9 cellular contexts compared by ENCODE assay signal in genomic region chr5:150458819-150459557, GRCh38. TPM values are rescaled to one million over a fixed set of nuclear protein-coding genes. Genes with fewer than 3 reads are reported as not detected.
DNase-seq lines count a peak whose midpoint lies in the region; ATAC-seq, FAIRE-seq and TF ChIP-seq lines count a peak whose summit lies in the region.
"Had no signal": no experiment of that assay in that cellular context is flagged by ENCODE, and none has a peak within 500 bp of the region (broad histone marks: within the 10 kb centered on the region; RNA-seq: fewer than 3 reads in every experiment).

No MANE protein-coding gene starts in this region.

- peak overlapping the region; percentile 84 for H2AFZ ChIP-seq in K562 (ENCODE audit: low read depth, low read length)

- BruUV-seq in K562 (replicated peaks; lab: Mats Ljungman, UMichigan), result no TSS peak

- peak; percentile 94 for ATAC-seq in K562

- peak; percentile 40 for FAIRE-seq in K562 (lab: Jason Lieb, UNC)
- FAIRE-seq: A204.1 had no signal

- CTCF ChIA-PET in HEK293T (lab: Yijun Ruan, JAX), result interaction anchor here (0.6 to 2.0 kb wide), 11 partner anchors 9 to 102 kb away, joined by 3 to 11 read pairs (median 5); no protein-coding TSS in a partner anchor
- CTCF ChIA-PET in K562 (lab: Yijun Ruan, JAX; ENCODE audit: low intra/inter-chr PET ratio), result interaction anchor here (0.6 to 2.8 kb wide), 4 partner anchors 51 to 101 kb away, joined by 3 to 44 read pairs (median 14); no protein-coding TSS in a partner anchor

- H3K9me1 ChIP-seq in K562 (ENCODE audit: control insufficient read depth, insufficient read depth, low read length), result no peaks in the 10 kb centered on the region

- peak; percentile 68 to 92 (median 85) for TF ChIP-seq CTCF in K562 (IDR thresholded peaks at IDR 0.05 in 2 of 3, conservative IDR thresholded peaks at IDR 0.05 in 1 of 3; ENCODE audit: insufficient read depth in 2 of 3, low read depth in 1 of 3, low read length in 3 of 3)

- peak; percentile 67 to 80 for TF ChIP-seq RAD21 in K562 (CRISPR knock-in tag; conservative IDR thresholded peaks at IDR 0.05 in 1 of 2, IDR thresholded peaks at IDR 0.05 in 1 of 2)

- no peak overlapping the region for H3K27ac ChIP-seq in K562 (ENCODE audit: extremely low read depth, low read depth, low read length)

- TF ChIP-seq POLR2A in K562 (conservative IDR thresholded peaks at IDR 0.05), result no peak

- H3K79me2 ChIP-seq in K562 (ENCODE audit: control insufficient read depth, insufficient read depth, low read length), result no peaks in the 10 kb centered on the region

- H4K20me1 ChIP-seq in K562 (replicated peaks; ENCODE audit: control insufficient read depth, insufficient read depth, low read length), result no peaks in the 10 kb centered on the region

- in situ Hi-C loops in K562 (cut with MboI), result loop anchor here (5.0 to 10.0 kb wide), 3 partner anchors 83 to 386 kb away; partner anchors contain the start of gene IRGM

- intact Hi-C loops in K562 (cut with micrococcal nuclease), result loop anchor here (1.0 to 10.0 kb wide), 7 partner anchors 40 to 388 kb away; partner anchors contain the start of genes IRGM and SMIM3

- H3K4me3 ChIP-seq in K562, result no peak overlapping the region

- POLR2A ChIA-PET in HEK293T (lab: Yijun Ruan, JAX), result interaction anchor here (1.0 kb wide), 1 partner anchor 9 kb away, joined by 3 read pairs; no protein-coding TSS in a partner anchor
- POLR2A ChIA-PET in K562 (lab: Yijun Ruan, JAX), result interaction anchor here (0.6 to 2.1 kb wide), 2 partner anchors 9 to 23 kb away, joined by 3 to 10 read pairs; no protein-coding TSS in a partner anchor

- DNase-seq in DMS 273 (lab: John Stamatoyannopoulos, UW; ENCODE audit: unreplicated experiment) (peak; percentile 91), DMS 273 treated with DMSO at 0.1 percent for 48 hours (lab: John Stamatoyannopoulos, UW) (no peak), HEK293T (ENCODE audit: extremely low spot score) (peak; percentile 85), NCI-H128 (lab: John Stamatoyannopoulos, UW; ENCODE audit: unreplicated experiment) (peak; percentile 29), UCSD-AML1 (lab: John Stamatoyannopoulos, UW; ENCODE audit: unreplicated experiment) (peak; percentile 81), K562 (ENCODE audit: extremely low read depth in 1 of 4, low spot score in 3 of 4) (peak; percentile 88 to 95 (median 92)), iris pigment epithelial cell (ENCODE audit: low read depth) (peak; percentile 39)
- DNase-seq in stimulated activated CD4-positive, alpha-beta T cell treated with anti-CD3 and anti-CD28 coated beads, Interleukin-1b, Interleukin-23, amount 100 ng/mL, for 24 hours (ENCODE audit: low read depth in 4 of 4, low spot score in 1 of 4), result peak; percentile 80 to 93 (median 83)

- peak overlapping the region; percentile 54 for H3K4me2 ChIP-seq in K562 (ENCODE audit: insufficient read depth, low read length)

- 29% methylated on average over 18 of the region's 36 CpGs for WGBS in K562 (ENCODE audit: insufficient coverage, low coverage, missing lambda C conversion rate)

- H3K4me1 ChIP-seq in K562 (replicated peaks in 1 of 2; ENCODE audit: control insufficient read depth in 2 of 2, insufficient read depth in 2 of 2, low read length in 2 of 2), result peaks cover 23 to 39% of the 10 kb centered on the region in 2 experiments; a peak in 4 of 5 replicates

- no peak for TF ChIP-seq EP300 in K562 (IDR thresholded peaks at IDR 0.05; ENCODE audit: low read length)

- H3K9ac ChIP-seq in K562 (ENCODE audit: insufficient read depth in 1 of 2, low read depth in 2 of 2, low read length in 2 of 2), result peak overlapping the region in 1 of 2 experiments; percentile 86; a peak in 2 of 4 replicates

- H3K27me3 ChIP-seq in K562 (ENCODE audit: control insufficient read depth in 2 of 2, insufficient read depth in 2 of 2, low read length in 2 of 2), result no peaks in the 10 kb centered on the region

- H3K9me3 ChIP-seq in K562 (replicated peaks; ENCODE audit: control insufficient read depth, insufficient read depth, low read depth, low read length), result no peaks in the 10 kb centered on the region

- H3K36me3 ChIP-seq in K562 (ENCODE audit: control insufficient read depth, insufficient read depth, low read length), result no peaks in the 10 kb centered on the region

TF ChIP-seq in HEK293T, 16 proteins besides CTCF, POLR2A, EP300 and RAD21:
- TF ChIP-seq ARNT (IDR thresholded peaks at IDR 0.05) (no peak; the same call in 1 of the 2 replicates), L3MBTL2 (conservative IDR thresholded peaks at IDR 0.05) (0 out of 2 replicates have a peak, but pooled peaks have one; percentile 29)
TF ChIP-seq in HEK293T: peak in this region for 1.

TF ChIP-seq in K562, 482 proteins besides CTCF, POLR2A, EP300 and RAD21 (continues in another document):
- TF ChIP-seq MYC (IDR thresholded peaks at IDR 0.05; ENCODE audit: low read depth, low read length), result peak; percentile 89
- TF ChIP-seq MYC (CRISPR knock-in tag; IDR thresholded peaks at IDR 0.05; ENCODE audit: borderline replicate concordance, low read depth), result no peak
- TF ChIP-seq GABPB1 (CRISPR knock-in tag; IDR thresholded peaks at IDR 0.05), result no peak; the same call in 1 of the 2 replicates

RNA-seq across cellular contexts. Expression of gene RPS14, which starts 9.4 kb away (rescaled TPM):
- 265 and 394 TPM in 2 replicates for total RNA-seq in K562 (2011; cell fraction: chromatin; rRNA removed; ENCODE audit: low replicate concordance)
- 818 and 919 TPM in 2 replicates for total RNA-seq in K562 (2011; cell fraction: nucleolus; rRNA removed)
- 1,009 and 1,942 TPM in 2 replicates for total RNA-seq in K562 (2011; cell fraction: nucleoplasm; rRNA removed)
- 3,004 and 3,238 TPM in 2 replicates for total RNA-seq in K562 (2014; rRNA removed)
- total RNA-seq in K562 (2014; rRNA removed; fragmentation: Illumina TruSeq; extraction: Trizol), result 3,003 and 3,017 TPM in 2 replicates
- 2,679 and 2,873 TPM in 2 replicates for total RNA-seq in K562 (2015; rRNA removed; fragmentation: Illumina TruSeq; extraction: Trizol)
- total RNA-seq in K562 (2021), result 3,285 and 3,523 TPM in 2 replicates
- polyA plus RNA-seq in K562 (2011; rRNA removed), result 5,983 and 6,751 TPM in 2 replicates
- polyA plus RNA-seq in K562 (2011; cell fraction: cytosol; rRNA removed), result 5,490 and 8,746 TPM in 2 replicates
- polyA plus RNA-seq in K562 (2011; cell fraction: nucleus; rRNA removed), result 1,361 and 2,299 TPM in 2 replicates
- polyA plus RNA-seq in K562 (2012), result 4,665 and 5,719 TPM in 2 replicates
- 3,907 and 4,185 TPM in 2 replicates for polyA plus RNA-seq in K562 (2014; fragmentation: Illumina TruSeq; extraction: Trizol)
- polyA plus RNA-seq in K562 (2014; fragmentation: Nextera tagmentation; extraction: Ambion mirVana), result 1,000 to 10,000 TPM; 1,824 to 2,512 TPM
- polyA plus RNA-seq in K562 (2014; rRNA removed), result 4,384 and 5,321 TPM in 2 replicates
- polyA minus RNA-seq in K562 (2011; rRNA and poly(A)+ RNA removed), result 3,342 and 3,929 TPM in 2 replicates
- 682 and 753 TPM in 2 replicates for polyA minus RNA-seq in K562 (2011; cell fraction: cytosol; rRNA and poly(A)+ RNA removed)
- 162 and 371 TPM in 2 replicates for polyA minus RNA-seq in K562 (2011; cell fraction: nucleus; rRNA and poly(A)+ RNA removed)

RNA-seq across cellular contexts. Expression of gene CD74, which starts 46.3 kb away (rescaled TPM):
- not detected in 2 replicates for total RNA-seq in K562 (2011; cell fraction: chromatin; rRNA removed; ENCODE audit: low replicate concordance)
- total RNA-seq in K562 (2011; cell fraction: nucleolus; rRNA removed), result not detected in 2 replicates
- total RNA-seq in K562 (2011; cell fraction: nucleoplasm; rRNA removed), result not detected in 2 replicates
- total RNA-seq in K562 (2014; rRNA removed), result 1.00 and 1.1 TPM in 2 replicates
- 0.18 TPM in 1 of 2 replicates, not detected in the other for total RNA-seq in K562 (2014; rRNA removed; fragmentation: Illumina TruSeq; extraction: Trizol)
- 0.65 and 0.87 TPM in 2 replicates for total RNA-seq in K562 (2015; rRNA removed; fragmentation: Illumina TruSeq; extraction: Trizol)
- total RNA-seq in K562 (2021), result 4.8 and 6.0 TPM in 2 replicates
- 0.07 and 0.22 TPM in 2 replicates for polyA plus RNA-seq in K562 (2011; rRNA removed)
- polyA plus RNA-seq in K562 (2011; cell fraction: cytosol; rRNA removed), result 0.22 and 0.27 TPM in 2 replicates
- 0.23 TPM in 1 of 2 replicates, not detected in the other for polyA plus RNA-seq in K562 (2011; cell fraction: nucleus; rRNA removed)
- 0.82 and 2.1 TPM in 2 replicates for polyA plus RNA-seq in K562 (2012)
- polyA plus RNA-seq in K562 (2014; fragmentation: Illumina TruSeq; extraction: Trizol), result 0.40 and 1.1 TPM in 2 replicates
- under 1 TPM; 0.21 to 0.24 TPM for polyA plus RNA-seq in K562 (2014; fragmentation: Nextera tagmentation; extraction: Ambion mirVana)
- polyA plus RNA-seq in K562 (2014; rRNA removed), result 0.32 and 1.9 TPM in 2 replicates
- 0.18 TPM in 1 of 2 replicates, not detected in the other for polyA minus RNA-seq in K562 (2011; rRNA and poly(A)+ RNA removed)
- 1.5 TPM in 1 of 2 replicates, not detected in the other for polyA minus RNA-seq in K562 (2011; cell fraction: cytosol; rRNA and poly(A)+ RNA removed)
- polyA minus RNA-seq in K562 (2011; cell fraction: nucleus; rRNA and poly(A)+ RNA removed), result not detected in 2 replicates

RNA-seq across cellular contexts. Expression of gene NDST1, which starts 48.9 kb away (rescaled TPM):
- 39.5 and 84.3 TPM in 2 replicates for total RNA-seq in K562 (2011; cell fraction: chromatin; rRNA removed; ENCODE audit: low replicate concordance)
- total RNA-seq in K562 (2011; cell fraction: nucleolus; rRNA removed), result 40.4 and 42.6 TPM in 2 replicates
- 43.0 and 46.6 TPM in 2 replicates for total RNA-seq in K562 (2011; cell fraction: nucleoplasm; rRNA removed)
- total RNA-seq in K562 (2014; rRNA removed), result 14.0 and 15.3 TPM in 2 replicates
- 7.4 and 8.7 TPM in 2 replicates for total RNA-seq in K562 (2014; rRNA removed; fragmentation: Illumina TruSeq; extraction: Trizol)
- total RNA-seq in K562 (2015; rRNA removed; fragmentation: Illumina TruSeq; extraction: Trizol), result 9.9 and 11.5 TPM in 2 replicates
- total RNA-seq in K562 (2021), result 43.2 and 47.9 TPM in 2 replicates
- 9.7 and 17.1 TPM in 2 replicates for polyA plus RNA-seq in K562 (2011; rRNA removed)
- polyA plus RNA-seq in K562 (2011; cell fraction: cytosol; rRNA removed), result 13.1 and 18.3 TPM in 2 replicates
- 28.2 and 31.3 TPM in 2 replicates for polyA plus RNA-seq in K562 (2011; cell fraction: nucleus; rRNA removed)
- polyA plus RNA-seq in K562 (2012), result 14.9 and 22.7 TPM in 2 replicates
- 18.4 and 19.9 TPM in 2 replicates for polyA plus RNA-seq in K562 (2014; fragmentation: Illumina TruSeq; extraction: Trizol)
- polyA plus RNA-seq in K562 (2014; fragmentation: Nextera tagmentation; extraction: Ambion mirVana), result under 1 TPM; 0.38 to 0.39 TPM
- polyA plus RNA-seq in K562 (2014; rRNA removed), result 12.0 and 14.1 TPM in 2 replicates
- 14.5 and 17.3 TPM in 2 replicates for polyA minus RNA-seq in K562 (2011; rRNA and poly(A)+ RNA removed)
- 19.3 and 27.4 TPM in 2 replicates for polyA minus RNA-seq in K562 (2011; cell fraction: cytosol; rRNA and poly(A)+ RNA removed)
- 12.3 and 21.3 TPM in 2 replicates for polyA minus RNA-seq in K562 (2011; cell fraction: nucleus; rRNA and poly(A)+ RNA removed)
